Comparison of ENCODE assay signal across 23 cellular contexts in genomic region chr11:115918579-115918978, GRCh38.
"Had no signal": no experiment of that assay in that cellular context is flagged by ENCODE, and none has a peak within 500 bp of the region (broad histone marks: within the 10 kb centered on the region; RNA-seq: fewer than 3 reads in every experiment).

No MANE protein-coding gene starts in this region.

- FAIRE-seq: endometrium, frontal cortex, urothelium cell line had no signal

- H3K36me3 ChIP-seq: prostate gland, right atrium auricular region, sigmoid colon, thoracic aorta, tibial nerve, upper lobe of left lung had no signal

- H3K36me3 Mint-ChIP-seq: immature natural killer cell; naive thymus-derived CD4-positive, alpha-beta T cell; stimulated activated naive B cell treated with anti-CD40 and anti-IgM and Interleukin-4, amounts not matched to agents 10 μg/mL and 1 μg/mL and 100 μg/mL, for 72 hours had no signal

- H3K4me3 ChIP-seq: coronary artery, lung, prostate gland, right atrium auricular region, sigmoid colon, thoracic aorta, tibial nerve, upper lobe of left lung had no signal

- H3K9me3 ChIP-seq: prostate gland, right atrium auricular region, sigmoid colon, thoracic aorta, tibial nerve, upper lobe of left lung had no signal

- H3K4me3 Mint-ChIP-seq: effector memory CD8-positive, alpha-beta T cell; immature natural killer cell; naive thymus-derived CD4-positive, alpha-beta T cell; nephron progenitor cell; stimulated activated naive B cell treated with anti-CD40 and anti-IgM and Interleukin-4, amounts not matched to agents 10 μg/mL and 1 μg/mL and 100 μg/mL, for 72 hours; stimulated activated naive CD8-positive, alpha-beta T cell treated with anti-CD3 and anti-CD28 coated beads, Interleukin-15, Interleukin-2, amounts not matched to agents 100 ng/mL and 50 ng/mL, for 24 hours had no signal

- H3K4me1 Mint-ChIP-seq: immature natural killer cell had no signal

- H3K27me3 ChIP-seq: right atrium auricular region, sigmoid colon, tibial nerve, upper lobe of left lung had no signal

- H3K4me1 ChIP-seq: prostate gland, right atrium auricular region had no signal

- H3K27ac ChIP-seq: coronary artery, prostate gland, right atrium auricular region, sigmoid colon, thoracic aorta, tibial nerve, upper lobe of left lung had no signal

- H3K27me3 Mint-ChIP-seq: stimulated activated naive CD8-positive, alpha-beta T cell treated with anti-CD3 and anti-CD28 coated beads, Interleukin-15, Interleukin-2, amounts not matched to agents 100 ng/mL and 50 ng/mL, for 24 hours had no signal

- DNase-seq: effector memory CD8-positive, alpha-beta T cell; hypothalamus; immature natural killer cell; mesendoderm; midbrain; naive thymus-derived CD4-positive, alpha-beta T cell; nephron progenitor cell; nucleus accumbens; sigmoid colon; stimulated activated CD4-positive, alpha-beta T cell treated with anti-CD3 and anti-CD28 coated beads, Interleukin-2, amount 100 ng/mL, for 24 hours; stimulated activated CD4-positive, alpha-beta T cell treated with anti-CD3 and anti-CD28 coated beads, Interleukin-4, amount 100 ng/mL, for 24 hours; stimulated activated naive B cell treated with anti-CD40 and anti-IgM and Interleukin-4, amounts not matched to agents 10 μg/mL and 1 μg/mL and 100 μg/mL, for 72 hours; upper lobe of left lung had no signal

- H3K9me3 Mint-ChIP-seq: immature natural killer cell had no signal

- ATAC-seq: effector memory CD8-positive, alpha-beta T cell had no signal

- H3K27ac Mint-ChIP-seq: effector memory CD8-positive, alpha-beta T cell; immature natural killer cell; naive thymus-derived CD4-positive, alpha-beta T cell; nephron progenitor cell; stimulated activated naive CD8-positive, alpha-beta T cell treated with anti-CD3 and anti-CD28 coated beads, Interleukin-15, Interleukin-2, amounts not matched to agents 100 ng/mL and 50 ng/mL, for 24 hours had no signal
